ENCODE assay signal across 1 cellular context in genomic region chrX:130144509-130144908, GRCh38.
TF ChIP-seq lines count a peak whose summit lies in the region.

No MANE protein-coding gene starts in this region.

TF ChIP-seq in K562, 482 proteins besides CTCF, POLR2A, EP300 and RAD21:
- TF ChIP-seq MAFG (tag; conservative IDR thresholded peaks at IDR 0.05) (no peak), MGA (IDR thresholded peaks at IDR 0.05) (no peak), YY1 (IDR thresholded peaks at IDR 0.05; ENCODE audit: borderline replicate concordance in 1 of 3, control insufficient read depth in 1 of 3, extremely low read depth in 1 of 3, insufficient read depth in 3 of 3, insufficient read length in 1 of 3, insufficient replicate concordance in 2 of 3, low read depth in 1 of 3, low read length in 2 of 3) (no peak), FOXK1 (CRISPR knock-in tag; IDR thresholded peaks at IDR 0.05; ENCODE audit: borderline replicate concordance) (no peak), DNMT1 (IDR thresholded peaks at IDR 0.05) (no peak), RB1 (IDR thresholded peaks at IDR 0.05; ENCODE audit: low read depth) (no peak), CGGBP1 (CRISPR knock-in tag; IDR thresholded peaks at IDR 0.05) (no peak), ZKSCAN3 (CRISPR knock-in tag; IDR thresholded peaks at IDR 0.05) (no peak), NFE2L1 (tag; IDR thresholded peaks at IDR 0.05; ENCODE audit: borderline replicate concordance, low read depth) (no peak), ESRRA (IDR thresholded peaks at IDR 0.05; ENCODE audit: borderline replicate concordance, low read depth) (no peak), ZNF79 (CRISPR knock-in tag; IDR thresholded peaks at IDR 0.05; ENCODE audit: low read depth) (no peak), ZNF318 (IDR thresholded peaks at IDR 0.05; ENCODE audit: borderline replicate concordance in 1 of 2, low read depth in 1 of 2) (no peak), ZNF354B (CRISPR knock-in tag; IDR thresholded peaks at IDR 0.05) (no peak), XRCC3 (IDR thresholded peaks at IDR 0.05) (no peak), ZNF57 (CRISPR knock-in tag; IDR thresholded peaks at IDR 0.05) (no peak), BDP1 (IDR thresholded peaks at IDR 0.05; ENCODE audit: insufficient read depth, insufficient read length) (no peak), ELK3 (CRISPR knock-in tag; IDR thresholded peaks at IDR 0.05) (no peak), MXI1 (IDR thresholded peaks at IDR 0.05; ENCODE audit: low read depth, low read length) (no peak), HDAC2 (IDR thresholded peaks at IDR 0.05) (no peak), ZNF41 (CRISPR knock-in tag; conservative IDR thresholded peaks at IDR 0.05) (no peak)
